In the genomic region with DNA sequence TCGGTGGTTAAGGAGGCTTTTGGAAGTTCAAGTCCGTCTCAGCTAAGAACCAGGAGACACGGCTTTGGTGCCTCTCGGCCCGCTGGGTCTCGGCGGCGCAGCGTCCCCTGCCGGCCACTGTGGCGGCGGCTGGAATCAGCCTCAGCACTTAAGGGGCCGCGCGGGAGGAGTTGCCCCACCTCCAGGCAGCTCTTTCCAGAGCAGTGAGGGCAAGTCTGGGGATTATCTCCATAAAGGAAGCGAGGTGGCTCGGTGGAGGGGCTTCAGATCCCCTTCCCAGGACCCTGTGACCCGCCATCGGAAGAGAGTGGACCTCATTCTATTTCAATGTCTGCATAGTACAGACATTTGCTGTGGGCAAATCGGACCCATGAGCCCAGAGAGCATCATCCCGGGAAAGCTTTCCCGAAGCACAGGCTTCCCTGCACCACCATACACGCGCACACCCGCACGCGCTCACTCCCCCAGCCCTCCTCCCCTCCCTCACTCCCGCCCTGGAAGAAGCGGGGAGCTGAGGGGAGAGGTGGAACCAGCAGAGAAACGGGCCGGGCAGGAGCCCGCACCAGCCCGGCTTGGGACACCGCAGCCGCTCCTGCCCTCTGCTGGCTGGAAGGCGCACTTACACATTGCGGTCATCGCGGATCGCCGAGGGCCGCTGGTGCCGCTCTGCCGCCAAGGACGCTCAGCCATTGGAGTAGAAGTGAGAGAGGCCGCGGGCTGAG, we compare ENCODE assay signal across 1 cellular context.
TF ChIP-seq lines count a peak whose summit lies in the region.

No MANE protein-coding gene starts in this region.

TF ChIP-seq in HEK293, 187 proteins besides CTCF, POLR2A, EP300 and RAD21 (continued from another document):
- TF ChIP-seq, protein P1, sequence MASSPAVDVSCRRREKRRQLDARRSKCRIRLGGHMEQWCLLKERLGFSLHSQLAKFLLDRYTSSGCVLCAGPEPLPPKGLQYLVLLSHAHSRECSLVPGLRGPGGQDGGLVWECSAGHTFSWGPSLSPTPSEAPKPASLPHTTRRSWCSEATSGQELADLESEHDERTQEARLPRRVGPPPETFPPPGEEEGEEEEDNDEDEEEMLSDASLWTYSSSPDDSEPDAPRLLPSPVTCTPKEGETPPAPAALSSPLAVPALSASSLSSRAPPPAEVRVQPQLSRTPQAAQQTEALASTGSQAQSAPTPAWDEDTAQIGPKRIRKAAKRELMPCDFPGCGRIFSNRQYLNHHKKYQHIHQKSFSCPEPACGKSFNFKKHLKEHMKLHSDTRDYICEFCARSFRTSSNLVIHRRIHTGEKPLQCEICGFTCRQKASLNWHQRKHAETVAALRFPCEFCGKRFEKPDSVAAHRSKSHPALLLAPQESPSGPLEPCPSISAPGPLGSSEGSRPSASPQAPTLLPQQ (tag by site-specific recombination; IDR thresholded peaks at IDR 0.05): peak; percentile 45
- TF ChIP-seq SP7 (tag by site-specific recombination; IDR thresholded peaks at IDR 0.05) (peak; percentile 68), ZSCAN30 (tag by site-specific recombination; IDR thresholded peaks at IDR 0.05) (peak; percentile 94), ZNF777 (tag by site-specific recombination; IDR thresholded peaks at IDR 0.05; ENCODE audit: borderline replicate concordance) (no peak), ZNF112 (tag by site-specific recombination; IDR thresholded peaks at IDR 0.05) (no peak), ZSCAN16 (tag by site-specific recombination; IDR thresholded peaks at IDR 0.05) (no peak; the same call in 1 of the 2 replicates), ZBTB20 (tag by site-specific recombination; IDR thresholded peaks at IDR 0.05) (peak; percentile 70; the same call in 1 of the 2 replicates), GLI2 (tag by site-specific recombination; IDR thresholded peaks at IDR 0.05; ENCODE audit: borderline replicate concordance, low read depth) (0 out of 2 replicates have a peak, but pooled peaks have one; percentile 8), ZSCAN23 (tag by site-specific recombination; IDR thresholded peaks at IDR 0.05) (0 out of 2 replicates have a peak, but pooled peaks have one; percentile 23), ZNF654 (tag by site-specific recombination; IDR thresholded peaks at IDR 0.05; ENCODE audit: low read depth) (peak; percentile 40), ZNF76 (tag by site-specific recombination; IDR thresholded peaks at IDR 0.05; ENCODE audit: borderline replicate concordance, low read depth) (peak; percentile 57; the same call in 1 of the 2 replicates), ZNF629 (tag by site-specific recombination; IDR thresholded peaks at IDR 0.05) (peak; percentile 43), ZNF366 (tag by site-specific recombination; conservative IDR thresholded peaks at IDR 0.05) (peak; percentile 87), ZBTB8A (tag by site-specific recombination; IDR thresholded peaks at IDR 0.05) (peak; percentile 78; the same call in 1 of the 2 replicates), ZNF433 (tag by site-specific recombination; IDR thresholded peaks at IDR 0.05; ENCODE audit: low read depth) (no peak), SP2 (tag by site-specific recombination; IDR thresholded peaks at IDR 0.05) (peak; percentile 65), ZNF561 (tag by site-specific recombination; IDR thresholded peaks at IDR 0.05; ENCODE audit: borderline replicate concordance) (no peak), ZNF837 (tag by site-specific recombination; IDR thresholded peaks at IDR 0.05) (no peak), ZNF660 (tag by site-specific recombination; IDR thresholded peaks at IDR 0.05) (0 out of 2 replicates have a peak, but pooled peaks have one; percentile 25), ZNF335 (tag by site-specific recombination; conservative IDR thresholded peaks at IDR 0.05) (peak; percentile 43), ZBTB48 (tag by site-specific recombination; IDR thresholded peaks at IDR 0.05) (peak; percentile 85; the same call in 1 of the 2 replicates), ZIC2 (tag by site-specific recombination; IDR thresholded peaks at IDR 0.05) (0 out of 2 replicates have a peak, but pooled peaks have one; percentile 35), ZNF394 (tag by site-specific recombination; IDR thresholded peaks at IDR 0.05; ENCODE audit: borderline replicate concordance) (peak; percentile 49; the same call in 1 of the 2 replicates), ZNF10 (tag by site-specific recombination; IDR thresholded peaks at IDR 0.05) (0 out of 2 replicates have a peak, but pooled peaks have one; percentile 30), ZNF48 (tag by site-specific recombination; IDR thresholded peaks at IDR 0.05) (no peak), ZBTB17 (tag by site-specific recombination; IDR thresholded peaks at IDR 0.05) (peak; percentile 99), ZNF19 (tag by site-specific recombination; IDR thresholded peaks at IDR 0.05; ENCODE audit: low read depth) (no peak), WT1 (tag by site-specific recombination; IDR thresholded peaks at IDR 0.05) (0 out of 2 replicates have a peak, but pooled peaks have one; percentile 45)
- TF ChIP-seq, protein P2, sequence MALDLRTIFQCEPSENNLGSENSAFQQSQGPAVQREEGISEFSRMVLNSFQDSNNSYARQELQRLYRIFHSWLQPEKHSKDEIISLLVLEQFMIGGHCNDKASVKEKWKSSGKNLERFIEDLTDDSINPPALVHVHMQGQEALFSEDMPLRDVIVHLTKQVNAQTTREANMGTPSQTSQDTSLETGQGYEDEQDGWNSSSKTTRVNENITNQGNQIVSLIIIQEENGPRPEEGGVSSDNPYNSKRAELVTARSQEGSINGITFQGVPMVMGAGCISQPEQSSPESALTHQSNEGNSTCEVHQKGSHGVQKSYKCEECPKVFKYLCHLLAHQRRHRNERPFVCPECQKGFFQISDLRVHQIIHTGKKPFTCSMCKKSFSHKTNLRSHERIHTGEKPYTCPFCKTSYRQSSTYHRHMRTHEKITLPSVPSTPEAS (tag by site-specific recombination; IDR thresholded peaks at IDR 0.05): 0 out of 2 replicates have a peak, but pooled peaks have one; percentile 27
- TF ChIP-seq, protein P3, sequence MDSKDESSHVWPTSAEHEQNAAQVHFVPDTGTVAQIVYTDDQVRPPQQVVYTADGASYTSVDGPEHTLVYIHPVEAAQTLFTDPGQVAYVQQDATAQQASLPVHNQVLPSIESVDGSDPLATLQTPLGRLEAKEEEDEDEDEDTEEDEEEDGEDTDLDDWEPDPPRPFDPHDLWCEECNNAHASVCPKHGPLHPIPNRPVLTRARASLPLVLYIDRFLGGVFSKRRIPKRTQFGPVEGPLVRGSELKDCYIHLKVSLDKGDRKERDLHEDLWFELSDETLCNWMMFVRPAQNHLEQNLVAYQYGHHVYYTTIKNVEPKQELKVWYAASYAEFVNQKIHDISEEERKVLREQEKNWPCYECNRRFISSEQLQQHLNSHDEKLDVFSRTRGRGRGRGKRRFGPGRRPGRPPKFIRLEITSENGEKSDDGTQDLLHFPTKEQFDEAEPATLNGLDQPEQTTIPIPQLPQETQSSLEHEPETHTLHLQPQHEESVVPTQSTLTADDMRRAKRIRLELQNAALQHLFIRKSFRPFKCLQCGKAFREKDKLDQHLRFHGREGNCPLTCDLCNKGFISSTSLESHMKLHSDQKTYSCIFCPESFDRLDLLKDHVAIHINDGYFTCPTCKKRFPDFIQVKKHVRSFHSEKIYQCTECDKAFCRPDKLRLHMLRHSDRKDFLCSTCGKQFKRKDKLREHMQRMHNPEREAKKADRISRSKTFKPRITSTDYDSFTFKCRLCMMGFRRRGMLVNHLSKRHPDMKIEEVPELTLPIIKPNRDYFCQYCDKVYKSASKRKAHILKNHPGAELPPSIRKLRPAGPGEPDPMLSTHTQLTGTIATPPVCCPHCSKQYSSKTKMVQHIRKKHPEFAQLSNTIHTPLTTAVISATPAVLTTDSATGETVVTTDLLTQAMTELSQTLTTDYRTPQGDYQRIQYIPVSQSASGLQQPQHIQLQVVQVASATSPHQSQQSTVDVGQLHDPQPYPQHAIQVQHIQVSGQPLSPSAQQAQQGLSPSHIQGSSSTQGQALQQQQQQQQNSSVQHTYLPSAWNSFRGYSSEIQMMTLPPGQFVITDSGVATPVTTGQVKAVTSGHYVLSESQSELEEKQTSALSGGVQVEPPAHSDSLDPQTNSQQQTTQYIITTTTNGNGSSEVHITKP (tag by site-specific recombination; IDR thresholded peaks at IDR 0.05): peak; percentile 45; the same call in 1 of the 2 replicates
- TF ChIP-seq, protein P4, sequence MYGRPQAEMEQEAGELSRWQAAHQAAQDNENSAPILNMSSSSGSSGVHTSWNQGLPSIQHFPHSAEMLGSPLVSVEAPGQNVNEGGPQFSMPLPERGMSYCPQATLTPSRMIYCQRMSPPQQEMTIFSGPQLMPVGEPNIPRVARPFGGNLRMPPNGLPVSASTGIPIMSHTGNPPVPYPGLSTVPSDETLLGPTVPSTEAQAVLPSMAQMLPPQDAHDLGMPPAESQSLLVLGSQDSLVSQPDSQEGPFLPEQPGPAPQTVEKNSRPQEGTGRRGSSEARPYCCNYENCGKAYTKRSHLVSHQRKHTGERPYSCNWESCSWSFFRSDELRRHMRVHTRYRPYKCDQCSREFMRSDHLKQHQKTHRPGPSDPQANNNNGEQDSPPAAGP (tag by site-specific recombination; IDR thresholded peaks at IDR 0.05): peak; percentile 58
- TF ChIP-seq, protein P5, sequence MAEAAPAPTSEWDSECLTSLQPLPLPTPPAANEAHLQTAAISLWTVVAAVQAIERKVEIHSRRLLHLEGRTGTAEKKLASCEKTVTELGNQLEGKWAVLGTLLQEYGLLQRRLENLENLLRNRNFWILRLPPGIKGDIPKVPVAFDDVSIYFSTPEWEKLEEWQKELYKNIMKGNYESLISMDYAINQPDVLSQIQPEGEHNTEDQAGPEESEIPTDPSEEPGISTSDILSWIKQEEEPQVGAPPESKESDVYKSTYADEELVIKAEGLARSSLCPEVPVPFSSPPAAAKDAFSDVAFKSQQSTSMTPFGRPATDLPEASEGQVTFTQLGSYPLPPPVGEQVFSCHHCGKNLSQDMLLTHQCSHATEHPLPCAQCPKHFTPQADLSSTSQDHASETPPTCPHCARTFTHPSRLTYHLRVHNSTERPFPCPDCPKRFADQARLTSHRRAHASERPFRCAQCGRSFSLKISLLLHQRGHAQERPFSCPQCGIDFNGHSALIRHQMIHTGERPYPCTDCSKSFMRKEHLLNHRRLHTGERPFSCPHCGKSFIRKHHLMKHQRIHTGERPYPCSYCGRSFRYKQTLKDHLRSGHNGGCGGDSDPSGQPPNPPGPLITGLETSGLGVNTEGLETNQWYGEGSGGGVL (tag by site-specific recombination; IDR thresholded peaks at IDR 0.05): peak; percentile 92
- TF ChIP-seq, protein P6, sequence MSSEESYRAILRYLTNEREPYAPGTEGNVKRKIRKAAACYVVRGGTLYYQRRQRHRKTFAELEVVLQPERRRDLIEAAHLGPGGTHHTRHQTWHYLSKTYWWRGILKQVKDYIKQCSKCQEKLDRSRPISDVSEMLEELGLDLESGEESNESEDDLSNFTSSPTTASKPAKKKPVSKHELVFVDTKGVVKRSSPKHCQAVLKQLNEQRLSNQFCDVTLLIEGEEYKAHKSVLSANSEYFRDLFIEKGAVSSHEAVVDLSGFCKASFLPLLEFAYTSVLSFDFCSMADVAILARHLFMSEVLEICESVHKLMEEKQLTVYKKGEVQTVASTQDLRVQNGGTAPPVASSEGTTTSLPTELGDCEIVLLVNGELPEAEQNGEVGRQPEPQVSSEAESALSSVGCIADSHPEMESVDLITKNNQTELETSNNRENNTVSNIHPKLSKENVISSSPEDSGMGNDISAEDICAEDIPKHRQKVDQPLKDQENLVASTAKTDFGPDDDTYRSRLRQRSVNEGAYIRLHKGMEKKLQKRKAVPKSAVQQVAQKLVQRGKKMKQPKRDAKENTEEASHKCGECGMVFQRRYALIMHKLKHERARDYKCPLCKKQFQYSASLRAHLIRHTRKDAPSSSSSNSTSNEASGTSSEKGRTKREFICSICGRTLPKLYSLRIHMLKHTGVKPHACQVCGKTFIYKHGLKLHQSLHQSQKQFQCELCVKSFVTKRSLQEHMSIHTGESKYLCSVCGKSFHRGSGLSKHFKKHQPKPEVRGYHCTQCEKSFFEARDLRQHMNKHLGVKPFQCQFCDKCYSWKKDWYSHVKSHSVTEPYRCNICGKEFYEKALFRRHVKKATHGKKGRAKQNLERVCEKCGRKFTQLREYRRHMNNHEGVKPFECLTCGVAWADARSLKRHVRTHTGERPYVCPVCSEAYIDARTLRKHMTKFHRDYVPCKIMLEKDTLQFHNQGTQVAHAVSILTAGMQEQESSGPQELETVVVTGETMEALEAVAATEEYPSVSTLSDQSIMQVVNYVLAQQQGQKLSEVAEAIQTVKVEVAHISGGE (tag by site-specific recombination; conservative IDR thresholded peaks at IDR 0.05; ENCODE audit: low read depth): peak; percentile 76
